In the genomic region with DNA sequence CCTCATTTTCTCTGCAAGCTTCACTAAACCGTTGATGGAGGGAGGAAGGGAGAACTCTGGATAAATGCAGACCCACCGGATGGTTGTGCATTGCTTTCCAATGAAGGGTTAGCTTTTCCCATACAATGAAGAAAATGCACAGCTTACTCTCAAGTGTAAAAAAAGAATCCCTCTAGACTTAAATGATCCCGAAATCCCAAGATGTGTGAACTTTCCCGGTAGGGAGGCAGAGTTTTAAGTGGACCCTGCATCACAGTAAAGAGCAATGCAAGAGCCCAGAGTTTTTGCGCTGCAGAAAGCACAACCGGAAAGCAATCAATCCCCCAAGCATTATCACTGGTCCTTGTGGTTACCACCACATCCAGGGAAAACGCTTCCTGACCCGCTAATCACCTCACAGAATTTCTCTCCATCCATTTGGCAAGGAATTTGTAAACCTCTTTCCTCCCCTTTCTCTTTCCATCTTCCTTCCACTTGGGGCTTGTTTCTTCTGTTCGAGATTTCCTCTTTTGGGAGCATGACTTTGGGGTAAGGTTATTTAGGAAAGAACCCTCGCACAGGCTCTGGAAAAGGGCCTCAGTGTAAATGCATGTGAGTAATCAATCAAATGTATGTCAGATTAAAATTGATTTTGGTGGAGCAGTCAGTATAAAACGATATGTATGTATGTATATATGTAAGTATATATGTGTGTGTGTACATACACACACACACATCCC, we compare ENCODE assay signal across 8 cellular contexts. TPM values are rescaled to one million over a fixed set of nuclear protein-coding genes. Genes with fewer than 3 reads are reported as not detected.
DNase-seq lines count a peak whose midpoint lies in the region; ATAC-seq and TF ChIP-seq lines count a peak whose summit lies in the region.

No MANE protein-coding gene starts in this region.

- H3K36me3 Mint-ChIP-seq in mesothelial cell of epicardium = no peaks in the 10 kb centered on the region

- H3K27ac ChIP-seq in heart left ventricle (peak overlapping the region in 11 of 12 donors; percentile 76 to 90 (median 84)), caudate nucleus (ENCODE audit: low read depth, low read length) (peak overlapping the region; percentile 80), uterus (peak overlapping the region; percentile 66 to 76)

- H3K4me3 ChIP-seq in heart left ventricle = peak overlapping the region; percentile 66 to 91 (median 84)
- H3K4me3 ChIP-seq in uterus = peak overlapping the region; percentile 44 to 92

- peaks cover 0 to 43% (median 16%) of the 10 kb centered on the region in 12 donors for H3K4me1 ChIP-seq in heart left ventricle
- H3K4me1 ChIP-seq in uterus = no peaks in the 10 kb centered on the region

- H3K27me3 ChIP-seq in heart left ventricle (peaks cover 0 to 2% (median 0%) of the 10 kb centered on the region in 9 donors), uterus (no peaks in the 10 kb centered on the region)

- no peaks in the 10 kb centered on the region for H3K9me3 Mint-ChIP-seq in mesothelial cell of epicardium

- TF ChIP-seq CTCF in heart left ventricle (IDR thresholded peaks at IDR 0.05) = no peak
- no peak for TF ChIP-seq CTCF in mesothelial cell of epicardium (IDR thresholded peaks at IDR 0.05; ENCODE audit: unreplicated experiment)
- TF ChIP-seq CTCF in uterus (IDR thresholded peaks at IDR 0.05) = no peak

- 15 to 21% (median 19%) methylated on average over 11 of the region's 11 CpGs for WGBS in heart left ventricle, 4 donors

- TF ChIP-seq POLR2A in heart left ventricle (IDR thresholded peaks at IDR 0.05) = no peak
- TF ChIP-seq POLR2A in uterus (IDR thresholded peaks at IDR 0.05) = no peak

- ATAC-seq in heart left ventricle = no peak

- peaks cover 11% of the 10 kb centered on the region for H3K4me1 Mint-ChIP-seq in mesothelial cell of epicardium

- H3K9me3 ChIP-seq in heart left ventricle (no peaks in the 10 kb centered on the region), uterus (no peaks in the 10 kb centered on the region)

- DNase-seq in heart left ventricle (no peak), cardiac septum (ENCODE audit: low spot score) (no peak), caudate nucleus (lab: John Stamatoyannopoulos, UW) (peak in 7 of 61 donors; percentile 13 to 60 (median 51)), mesothelial cell of epicardium (ENCODE audit: low spot score in 2 of 2, unreplicated experiment in 2 of 2) (no peak), uterus (no peak), GM03348 (ENCODE audit: low spot score) (no peak), EL (no peak)
- DNase-seq in activated CD8-positive, alpha-beta memory T cell treated with anti-CD3 and anti-CD28 coated beads, Interleukin-2, amount 50 U/mL, for 48 hours = no peak

- intact Hi-C loops in heart left ventricle (cut with DNase I) (loop anchor here in 9 of 10 donors (2.0 to 10.0 kb wide), 11 partner anchors 42 to 321 kb away; no protein-coding TSS in a partner anchor), cardiac septum (cut with DNase I) (loop anchor here (2.0 to 5.0 kb wide), 3 partner anchors 77 to 321 kb away; no protein-coding TSS in a partner anchor), uterus (cut with DNase I; ENCODE audit: low total_unique reads) (no loop called here)

- peak overlapping the region; percentile 79 for H3K4me3 Mint-ChIP-seq in mesothelial cell of epicardium

- no peak overlapping the region for H3K27ac Mint-ChIP-seq in mesothelial cell of epicardium

- H3K27me3 Mint-ChIP-seq in mesothelial cell of epicardium (ENCODE audit: low read depth) = peaks cover 78% of the 10 kb centered on the region

- H3K36me3 ChIP-seq in heart left ventricle (no peaks in the 10 kb centered on the region), uterus (no peaks in the 10 kb centered on the region)

RNA-seq across cellular contexts. Expression of a gene that starts 1.4 kb away (rescaled TPM):
- total RNA-seq in heart left ventricle = 100 to 1,000 TPM in 3 of 9 donors, 10 to 100 TPM in 6; 65.9 to 126 (median 97.6) TPM
- polyA plus RNA-seq in heart left ventricle = 10 to 100 TPM; 22.0 to 33.3 TPM
- 82.5 TPM for total RNA-seq in cardiac septum
- 2.0 to 2.8 TPM (median 2.7 TPM) in 3 replicates for total RNA-seq in mesothelial cell of epicardium
- 10 to 100 TPM in 3 of 4 donors, 1 to 10 TPM in 1; 7.3 to 32.5 (median 15.0) TPM for total RNA-seq in uterus

RNA-seq across cellular contexts. Expression of a gene that starts 20.6 kb away (rescaled TPM):
- total RNA-seq in heart left ventricle (under 1 TPM in 2 of 9 donors, not detected in 7; 0.12 to 0.21 TPM), cardiac septum (not detected), mesothelial cell of epicardium (not detected in 3 replicates), uterus (not detected)
- under 1 TPM in 1 of 2 donors, not detected in 1; 0.08 TPM for polyA plus RNA-seq in heart left ventricle
